ENCODE assay signal across 8 cellular contexts in genomic region chr7:155299539-155300202, GRCh38. TPM values are rescaled to one million over a fixed set of nuclear protein-coding genes. Genes with fewer than 3 reads are reported as not detected.
A peak's percentile ranks its signal among the peaks of the same experiment; 100 is the strongest.
DNase-seq lines count a peak whose midpoint lies in the region; ATAC-seq and TF ChIP-seq lines count a peak whose summit lies in the region.

No MANE protein-coding gene starts in this region.

- peaks cover 26% of the 10 kb centered on the region; the same call in 1 of the 2 replicates for H3K36me3 ChIP-seq in PC-3 (ENCODE audit: low read depth, low read length)
- H3K36me3 ChIP-seq in mucosa of stomach (ENCODE audit: control insufficient read depth, insufficient read depth, low read length), result no peaks in the 10 kb centered on the region

- H3K27ac ChIP-seq in PC-3 (ENCODE audit: low read length), result peak overlapping the region; percentile 67

- TF ChIP-seq CTCF in PC-3 (conservative IDR thresholded peaks at IDR 0.05; ENCODE audit: low read depth, low read length), result no peak
- TF ChIP-seq CTCF in chondrocyte (IDR thresholded peaks at IDR 0.05), result no peak

- intact Hi-C loops in PC-3 (cut with micrococcal nuclease), result loop anchor here (1.0 to 2.0 kb wide), 2 partner anchors 45 to 109 kb away; no protein-coding TSS in a partner anchor

- CTCF ChIA-PET in PC-3 (lab: Charles Lee), result interaction anchor here (1.4 kb wide), 1 partner anchor 372 kb away, joined by 4 read pairs; no protein-coding TSS in a partner anchor

- DNase-seq in NCI-H1417 (lab: John Stamatoyannopoulos, UW), result peak in 2 of 3 experiments; percentile 17 to 69
- no peak for DNase-seq in NCI-H1417 treated with DMSO at 0.1 percent for 48 hours (lab: John Stamatoyannopoulos, UW)
- DNase-seq in PC-3, result peak; percentile 24
- no peak for DNase-seq in chondrocyte (ENCODE audit: low spot score)
- DNase-seq in retina, result no peak
- DNase-seq in NCI-H128 (lab: John Stamatoyannopoulos, UW; ENCODE audit: unreplicated experiment), result no peak
- no peak for DNase-seq in DMS 273 treated with DMSO at 0.1 percent for 48 hours (lab: John Stamatoyannopoulos, UW)

- no peak overlapping the region for H2AFZ ChIP-seq in PC-3 (ENCODE audit: low read length)

- H3K4me1 ChIP-seq in PC-3 (ENCODE audit: insufficient read depth, low read length) (peaks cover 31% of the 10 kb centered on the region), mucosa of stomach (ENCODE audit: control insufficient read depth, insufficient read depth, low read length) (peaks cover 19% of the 10 kb centered on the region)

- peak overlapping the region; percentile 86 for H3K4me2 ChIP-seq in PC-3 (ENCODE audit: low read length)

- no TSS peak for BruUV-seq in PC-3 (replicated peaks; lab: Mats Ljungman, UMichigan)

- H3K4me3 ChIP-seq in PC-3 (ENCODE audit: low read length) (peak overlapping the region; percentile 72), mucosa of stomach (ENCODE audit: low read length) (peak overlapping the region; percentile 2)

- H3K27me3 Mint-ChIP-seq in chondrocyte (ENCODE audit: low read depth), result no peaks in the 10 kb centered on the region

- peak overlapping the region; percentile 97 for H3K27ac Mint-ChIP-seq in chondrocyte (ENCODE audit: unreplicated experiment)

- H3K79me2 ChIP-seq in PC-3 (ENCODE audit: low read length), result peaks cover 36% of the 10 kb centered on the region

- POLR2A ChIA-PET in PC-3 (lab: Charles Lee; ENCODE audit: unreplicated experiment), result no interaction called here

- ATAC-seq in PC-3, result 0 out of 2 replicates have a peak, but pooled peaks have one; percentile 2

- no peaks in the 10 kb centered on the region for H3K9me3 Mint-ChIP-seq in chondrocyte (ENCODE audit: low read depth)

- H3F3A ChIP-seq in PC-3 (ENCODE audit: low read length, unreplicated experiment), result no peaks in the 10 kb centered on the region

- peaks cover 28% of the 10 kb centered on the region for H4K20me1 ChIP-seq in PC-3 (ENCODE audit: low read length)

- peaks cover 5% of the 10 kb centered on the region for H3K36me3 Mint-ChIP-seq in chondrocyte (ENCODE audit: low read depth)

- H3K9ac ChIP-seq in PC-3 (ENCODE audit: low read length) (peak overlapping the region; percentile 89), mucosa of stomach (ENCODE audit: low read length) (peak overlapping the region; percentile 49)

- no peaks in the 10 kb centered on the region for H3K27me3 ChIP-seq in PC-3 (ENCODE audit: low read length)
- H3K27me3 ChIP-seq in mucosa of stomach (ENCODE audit: control insufficient read depth, insufficient read depth, low read length), result no peaks in the 10 kb centered on the region

- no peaks in the 10 kb centered on the region for H3K9me2 ChIP-seq in PC-3 (replicated peaks; ENCODE audit: low read length)

- H3K9me3 ChIP-seq in PC-3 (ENCODE audit: low read length), result no peaks in the 10 kb centered on the region
- H3K9me3 ChIP-seq in mucosa of stomach (ENCODE audit: control insufficient read depth, low read length), result no peaks in the 10 kb centered on the region

- peak overlapping the region; percentile 81 for H3K4me3 Mint-ChIP-seq in chondrocyte (ENCODE audit: unreplicated experiment)

- H3K4me1 Mint-ChIP-seq in chondrocyte (ENCODE audit: low read depth), result peaks cover 38% of the 10 kb centered on the region

RNA-seq across cellular contexts. Expression of gene INSIG1, which starts 2.0 kb away (rescaled TPM):
- 83.3 and 101 TPM in 2 replicates for total RNA-seq in PC-3 (2014; rRNA removed)
- total RNA-seq in chondrocyte, result 21.3 to 33.7 TPM (median 31.8 TPM) in 3 replicates

Comparison
In these comparisons a context has a peak if more than half of its experiments do, and no peak if none do; other contexts are left out.
1. DNase-seq: peak in NCI-H1417 (2 of 3) and PC-3 (single experiment); none in NCI-H1417 treated with DMSO at 0.1 percent for 48 hours (single experiment), chondrocyte (single experiment), retina (single experiment), NCI-H128 (single experiment) and DMS 273 treated with DMSO at 0.1 percent for 48 hours (single experiment).